In genomic region chr2:8122506-8122898, GRCh38 we compare ENCODE assay signal across 17 cellular contexts.
A peak's percentile ranks its signal among the peaks of the same experiment; 100 is the strongest.
DNase-seq lines count a peak whose midpoint lies in the region; ATAC-seq and TF ChIP-seq lines count a peak whose summit lies in the region.
"Had no signal": no experiment of that assay in that cellular context is flagged by ENCODE, and none has a peak within 500 bp of the region (broad histone marks: within the 10 kb centered on the region; RNA-seq: fewer than 3 reads in every experiment).

No MANE protein-coding gene starts in this region.

- no peak overlapping the region for H3K14ac ChIP-seq in mesenchymal stem cell (ENCODE audit: low read length in 2 of 2)

- no peak overlapping the region for H4K8ac ChIP-seq in mesenchymal stem cell (ENCODE audit: low read length)

- H3K9me2 ChIP-seq in SK-N-SH: no peaks in the 10 kb centered on the region
- H3K9me2 ChIP-seq in MM.1S (replicated peaks; ENCODE audit: insufficient read depth, low read length): no peaks in the 10 kb centered on the region

- no peaks in the 10 kb centered on the region for H3K27me3 ChIP-seq in SK-N-SH (ENCODE audit: insufficient read depth)
- H3K27me3 ChIP-seq in mesenchymal stem cell (ENCODE audit: control insufficient read depth in 1 of 2, insufficient read depth in 1 of 2, low read length in 2 of 2): no peaks in the 10 kb centered on the region
- no peaks in the 10 kb centered on the region for H3K27me3 ChIP-seq in smooth muscle cell (ENCODE audit: low read depth)
- no peaks in the 10 kb centered on the region for H3K27me3 ChIP-seq in MM.1S (replicated peaks; ENCODE audit: insufficient read depth, low read length)

- POLR2A ChIA-PET in SK-N-SH (lab: Yijun Ruan, JAX): no interaction called here

- CTCF ChIA-PET in SK-N-SH (lab: Yijun Ruan, JAX): interaction anchor here (0.8 to 2.2 kb wide), 3 partner anchors 11 to 19 kb away, joined by 4 to 5 read pairs (median 4); no protein-coding TSS in a partner anchor

- no peak overlapping the region for H3K23ac ChIP-seq in mesenchymal stem cell (ENCODE audit: low read length in 2 of 2)

- H2BK5ac ChIP-seq in mesenchymal stem cell (ENCODE audit: low read depth, low read length, poor library complexity, severe bottlenecking): no peak overlapping the region

- H3K27ac ChIP-seq in SK-N-SH (ENCODE audit: low read depth in 2 of 2, low read length in 1 of 2) (no peak overlapping the region; a peak in 1 of 4 replicates), mesenchymal stem cell (ENCODE audit: low read length, poor library complexity, severe bottlenecking) (no peak overlapping the region), smooth muscle cell (ENCODE audit: low read depth) (no peak overlapping the region), MM.1S (ENCODE audit: low read length) (no peak overlapping the region)

- H3K79me2 ChIP-seq in SK-N-SH (ENCODE audit: insufficient read depth) (no peaks in the 10 kb centered on the region), smooth muscle cell (ENCODE audit: low read depth) (no peaks in the 10 kb centered on the region), MM.1S (ENCODE audit: low read length) (no peaks in the 10 kb centered on the region)

- peak overlapping the region; percentile 90 for H3K27ac Mint-ChIP-seq in chondrocyte (ENCODE audit: unreplicated experiment)

- H3K4me3 ChIP-seq in SK-N-SH (ENCODE audit: low read depth in 2 of 2, low read length in 1 of 2) (no peak overlapping the region), mesenchymal stem cell (ENCODE audit: insufficient read depth in 1 of 2, low read depth in 1 of 2, low read length in 2 of 2) (peak overlapping the region in 1 of 2 experiments; percentile 28), smooth muscle cell (no peak overlapping the region), MM.1S (ENCODE audit: low read length) (no peak overlapping the region)
- H3K4me3 ChIP-seq: HAP-1, K562 had no signal

- no peaks in the 10 kb centered on the region for H3K27me3 Mint-ChIP-seq in chondrocyte (ENCODE audit: low read depth)

- 0 out of 2 replicates have a peak overlapping the region, but pooled peaks have one; percentile 30 for H2AFZ ChIP-seq in SK-N-SH (ENCODE audit: low read depth)
- no peak overlapping the region for H2AFZ ChIP-seq in mesenchymal stem cell (ENCODE audit: low read depth, low read length)
- peak overlapping the region; percentile 24 for H2AFZ ChIP-seq in smooth muscle cell (ENCODE audit: low read depth)
- H2AFZ ChIP-seq in MM.1S (ENCODE audit: low read length): no peak overlapping the region

- H2BK120ac ChIP-seq in mesenchymal stem cell (ENCODE audit: low read depth, low read length): no peak overlapping the region

- H3K9me3 Mint-ChIP-seq in chondrocyte (ENCODE audit: low read depth): peaks cover 2% of the 10 kb centered on the region

- no peaks in the 10 kb centered on the region for H3K79me1 ChIP-seq in mesenchymal stem cell (replicated peaks; ENCODE audit: low read length, poor library complexity, severe bottlenecking)

- H3K4ac ChIP-seq in mesenchymal stem cell (ENCODE audit: low read depth in 1 of 2, low read length in 2 of 2): no peak overlapping the region

- TF ChIP-seq CTCF in SK-N-SH (IDR thresholded peaks at IDR 0.05) (no peak), chondrocyte (IDR thresholded peaks at IDR 0.05) (no peak), smooth muscle cell (IDR thresholded peaks at IDR 0.05; ENCODE audit: borderline replicate concordance, insufficient read depth, poor library complexity, severe bottlenecking) (no peak), MM.1S (IDR thresholded peaks at IDR 0.05; ENCODE audit: low read length) (no peak)

- TF ChIP-seq EP300 in SK-N-SH (IDR thresholded peaks at IDR 0.05; ENCODE audit: borderline replicate concordance in 1 of 2, low read depth in 1 of 2, low read length in 1 of 2): no peak

- H3K36me3 ChIP-seq in SK-N-SH (replicated peaks in 1 of 2; ENCODE audit: control insufficient read depth in 1 of 2, insufficient read depth in 2 of 2, low read length in 1 of 2) (no peaks in the 10 kb centered on the region), mesenchymal stem cell (ENCODE audit: control insufficient read depth in 1 of 2, insufficient read depth in 2 of 2, low read depth in 1 of 2, low read length in 2 of 2) (no peaks in the 10 kb centered on the region), smooth muscle cell (ENCODE audit: low read depth) (no peaks in the 10 kb centered on the region), MM.1S (replicated peaks; ENCODE audit: insufficient read depth, low read length) (no peaks in the 10 kb centered on the region)
- H3K36me3 ChIP-seq: HAP-1 had no signal

- DNase-seq in SK-N-SH: no peak
- DNase-seq in chondrocyte (ENCODE audit: low spot score): no peak
- no peak for DNase-seq in mesenchymal stem cell
- no peak for DNase-seq in smooth muscle cell (lab: John Stamatoyannopoulos, UW; ENCODE audit: unreplicated experiment)
- no peak for DNase-seq in MM.1S
- DNase-seq: 8988T, C1 segment of cervical spinal cord, NCI-H1048, NCI-H146, NCI-H2227 treated with DMSO at 0.1 percent for 48 hours, NCI-H524 treated with DMSO at 0.1 percent for 48 hours, RPMI8226 had no signal

- 91% methylated on average over 7 of the region's 7 CpGs for WGBS in SK-N-SH (ENCODE audit: low lambda C conversion rate)
- 89% methylated on average over 7 of the region's 7 CpGs for WGBS in mesenchymal stem cell
- WGBS in smooth muscle cell (ENCODE audit: low lambda C conversion rate): 87% methylated on average over 7 of the region's 7 CpGs

- H2AK5ac ChIP-seq in mesenchymal stem cell (ENCODE audit: low read length, severe bottlenecking): peak overlapping the region; percentile 53

- no peaks in the 10 kb centered on the region for H4K20me1 ChIP-seq in SK-N-SH (ENCODE audit: insufficient read depth)
- no peaks in the 10 kb centered on the region for H4K20me1 ChIP-seq in smooth muscle cell (ENCODE audit: low read depth)
- no peaks in the 10 kb centered on the region for H4K20me1 ChIP-seq in MM.1S (ENCODE audit: insufficient read depth, low read length)

- H3K4me1 ChIP-seq in SK-N-SH (ENCODE audit: control insufficient read depth in 1 of 2, insufficient read depth in 2 of 2, low read depth in 1 of 2, low read length in 1 of 2) (peaks cover 0 to 7% of the 10 kb centered on the region in 2 experiments; a peak in 2 of 4 replicates), mesenchymal stem cell (ENCODE audit: control insufficient read depth, insufficient read depth, low read depth, low read length) (peaks cover 3% of the 10 kb centered on the region), smooth muscle cell (ENCODE audit: low read depth) (peaks cover 13% of the 10 kb centered on the region), MM.1S (ENCODE audit: low read length) (no peaks in the 10 kb centered on the region)
- H3K4me1 ChIP-seq: HAP-1 had no signal

- no peaks in the 10 kb centered on the region for H3K36me3 Mint-ChIP-seq in chondrocyte (ENCODE audit: low read depth)

- no peaks in the 10 kb centered on the region for H3F3A ChIP-seq in SK-N-SH (replicated peaks; ENCODE audit: insufficient read depth)
- no peaks in the 10 kb centered on the region for H3F3A ChIP-seq in smooth muscle cell (ENCODE audit: low read depth)
- no peaks in the 10 kb centered on the region for H3F3A ChIP-seq in MM.1S (ENCODE audit: insufficient read depth, low read length)

- no peak overlapping the region for H3K9ac ChIP-seq in SK-N-SH
- H3K9ac ChIP-seq in mesenchymal stem cell (ENCODE audit: low read length): peak overlapping the region; percentile 74
- no peak overlapping the region for H3K9ac ChIP-seq in smooth muscle cell (ENCODE audit: low read depth)
- no peak overlapping the region for H3K9ac ChIP-seq in MM.1S (ENCODE audit: low read length)

- H3K4me2 ChIP-seq in SK-N-SH (no peak overlapping the region), mesenchymal stem cell (ENCODE audit: low read length, poor library complexity, severe bottlenecking) (no peak overlapping the region), smooth muscle cell (no peak overlapping the region), MM.1S (ENCODE audit: low read depth, low read length) (no peak overlapping the region)

- no peak for TF ChIP-seq RAD21 in SK-N-SH (IDR thresholded peaks at IDR 0.05; ENCODE audit: low read length)

- no peak for ATAC-seq in SK-N-SH treated with all-trans-retinoic acid at 6 μM for 48 hours
- no peak for ATAC-seq in HG02571 (IDR thresholded peaks at IDR 0.05; ENCODE audit: unreplicated experiment)
- no peak for ATAC-seq in HG03097 (IDR thresholded peaks at IDR 0.05; ENCODE audit: low FRiP score, unreplicated experiment)
- ATAC-seq: K562 had no signal

- H2BK12ac ChIP-seq in mesenchymal stem cell (ENCODE audit: low read length in 2 of 2): no peak overlapping the region

- H3K4me3 Mint-ChIP-seq in chondrocyte (ENCODE audit: unreplicated experiment): no peak overlapping the region

- H2BK15ac ChIP-seq in mesenchymal stem cell (ENCODE audit: low read depth, poor library complexity, severe bottlenecking): no peak overlapping the region

- H3K4me1 Mint-ChIP-seq in chondrocyte (ENCODE audit: low read depth): peaks cover 39% of the 10 kb centered on the region

- no peaks in the 10 kb centered on the region for H3K9me3 ChIP-seq in SK-N-SH
- no peaks in the 10 kb centered on the region for H3K9me3 ChIP-seq in mesenchymal stem cell (ENCODE audit: control insufficient read depth, low read length)
- H3K9me3 ChIP-seq in smooth muscle cell (replicated peaks; ENCODE audit: low read depth): no peaks in the 10 kb centered on the region
- H3K9me3 ChIP-seq in MM.1S (replicated peaks; ENCODE audit: insufficient read depth, low read length): no peaks in the 10 kb centered on the region
- H3K9me3 ChIP-seq: HAP-1 had no signal

- H3K18ac ChIP-seq in mesenchymal stem cell (ENCODE audit: low read depth in 1 of 2, low read length in 2 of 2): no peak overlapping the region

- H4K91ac ChIP-seq in mesenchymal stem cell (ENCODE audit: low read length): no peak overlapping the region

TF ChIP-seq in SK-N-SH, 30 proteins besides CTCF, POLR2A, EP300 and RAD21 (continues in another document):
- TF ChIP-seq NRF1 (IDR thresholded peaks at IDR 0.05; ENCODE audit: low read depth, low read length): no peak
- TF ChIP-seq GABPA (IDR thresholded peaks at IDR 0.05; ENCODE audit: low read depth): no peak

TF ChIP-seq in SK-N-SH treated with all-trans-retinoic acid at 6 μM for 48 hours, 23 proteins besides CTCF, POLR2A, EP300 and RAD21:
- TF ChIP-seq ZNF565 (CRISPR knock-in tag; conservative IDR thresholded peaks at IDR 0.05; ENCODE audit: low read depth) (no peak), RARB (CRISPR knock-in tag; IDR thresholded peaks at IDR 0.05) (no peak)

Comparison
In these comparisons a context has a peak if more than half of its experiments do, and no peak if none do; other contexts are left out.
1. H2AFZ ChIP-seq: peak in SK-N-SH (single experiment) and smooth muscle cell (single experiment); none in mesenchymal stem cell (single experiment) and MM.1S (single experiment).